Comparison of ENCODE assay signal across 27 cellular contexts in genomic region chr4:155338196-155338595, GRCh38.
"Had no signal": no experiment of that assay in that cellular context is flagged by ENCODE, and none has a peak within 500 bp of the region (broad histone marks: within the 10 kb centered on the region; RNA-seq: fewer than 3 reads in every experiment).

No MANE protein-coding gene starts in this region.

- H3K36me3 ChIP-seq: colonic mucosa, esophagus squamous epithelium, gastrocnemius medialis, heart right ventricle, left lung, lower lobe of right lung had no signal

- H3K9me3 ChIP-seq: colonic mucosa, gastrocnemius medialis, lower lobe of right lung had no signal

- H3K4me1 Mint-ChIP-seq: endodermal cell, mesothelial cell of epicardium had no signal

- H3K4me3 ChIP-seq: colonic mucosa, esophagus squamous epithelium, gastrocnemius medialis, heart right ventricle, left lung, lower lobe of right lung, mucosa of descending colon had no signal

- H3K27ac Mint-ChIP-seq: dendritic cell treated with granulocyte-macrophage colony-stimulating factor and Interleukin-4, amounts not matched to agents 40 ng/mL and 50 ng/mL, for 4 days; effector memory CD8-positive, alpha-beta T cell; endodermal cell; mesothelial cell of epicardium; naive thymus-derived CD4-positive, alpha-beta T cell had no signal

- FAIRE-seq: endometrium, islet of Langerhans, keratinocyte had no signal

- H3K27ac ChIP-seq: colonic mucosa, epithelial cell of prostate, esophagus squamous epithelium, gastrocnemius medialis, heart right ventricle, left lung, lower lobe of right lung had no signal

- H3K36me3 Mint-ChIP-seq: mesothelial cell of epicardium had no signal

- H3K9me3 Mint-ChIP-seq: effector memory CD8-positive, alpha-beta T cell had no signal

- H3K27me3 ChIP-seq: colonic mucosa, esophagus squamous epithelium, gastrocnemius medialis, left lung had no signal

- H3K4me3 Mint-ChIP-seq: dendritic cell treated with granulocyte-macrophage colony-stimulating factor and Interleukin-4, amounts not matched to agents 40 ng/mL and 50 ng/mL, for 4 days; effector memory CD8-positive, alpha-beta T cell; endodermal cell; mesothelial cell of epicardium; naive thymus-derived CD4-positive, alpha-beta T cell had no signal

- ATAC-seq: effector memory CD8-positive, alpha-beta T cell; esophagus mucosa; gastrocnemius medialis; heart right ventricle; left cardiac atrium; left lung; left ventricle myocardium superior; lower lobe of right lung; mucosa of descending colon; naive thymus-derived CD4-positive, alpha-beta T cell had no signal

- H3K27me3 Mint-ChIP-seq: dendritic cell treated with granulocyte-macrophage colony-stimulating factor and Interleukin-4, amounts not matched to agents 40 ng/mL and 50 ng/mL, for 4 days had no signal

- DNase-seq: colonic mucosa; cortex of kidney; effector CD8-positive, alpha-beta T cell; effector memory CD8-positive, alpha-beta T cell; endodermal cell; esophagus squamous epithelium; foreskin fibroblast; foreskin melanocyte; gastrocnemius medialis; glutamatergic neuron; head of caudate nucleus; heart right ventricle; hippocampal formation; left cardiac atrium; left lung; left ventricle myocardium superior; lower lobe of right lung; mesenchymal stem cell; mucosa of descending colon; naive thymus-derived CD4-positive, alpha-beta T cell had no signal

- H3K4me1 ChIP-seq: colonic mucosa, esophagus squamous epithelium, gastrocnemius medialis, heart right ventricle, left lung, lower lobe of right lung had no signal
